Comparison of ENCODE assay signal across 14 cellular contexts in the genomic region with DNA sequence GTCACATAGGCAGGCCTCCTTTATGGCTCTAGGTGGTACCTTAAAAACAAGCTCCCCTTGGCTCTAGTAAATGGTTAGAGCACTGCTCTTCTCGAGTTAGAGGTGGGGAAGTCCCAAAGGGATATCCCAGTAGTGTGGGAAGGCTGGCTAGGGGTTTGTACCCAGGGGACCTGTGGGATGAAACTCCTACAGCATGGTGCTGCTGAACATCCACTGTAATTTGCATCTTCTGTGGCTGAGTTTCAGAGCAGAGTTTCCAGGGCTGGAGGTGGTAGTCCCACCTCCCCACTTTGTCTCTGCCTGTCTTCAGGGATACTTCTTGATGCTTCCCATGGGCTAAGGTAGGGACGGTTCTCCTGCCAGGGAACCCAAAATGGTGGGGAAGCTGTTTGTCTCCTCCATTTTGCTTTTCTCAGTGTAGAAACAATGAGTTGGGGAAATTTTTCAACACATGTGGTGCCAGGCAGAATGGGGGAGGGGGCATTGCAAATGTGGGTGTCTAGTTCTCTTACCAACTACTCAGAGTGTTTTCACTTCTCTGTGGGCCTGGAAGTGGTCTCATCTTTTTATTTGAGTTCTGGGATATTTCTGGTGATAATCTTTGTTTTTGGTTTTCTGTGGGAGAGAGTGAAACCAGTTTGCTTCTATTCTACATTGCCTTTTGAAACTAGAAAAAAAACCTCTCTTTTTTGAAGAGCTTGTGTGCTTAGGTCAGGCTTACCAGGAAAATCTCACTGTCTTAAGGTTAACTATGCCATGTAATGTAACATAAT. TPM values are rescaled to one million over a fixed set of nuclear protein-coding genes. Genes with fewer than 3 reads are reported as not detected.
DNase-seq lines count a peak whose midpoint lies in the region; ATAC-seq lines count a peak whose summit lies in the region.
"Had no signal": no experiment of that assay in that cellular context is flagged by ENCODE, and none has a peak within 500 bp of the region (broad histone marks: within the 10 kb centered on the region; RNA-seq: fewer than 3 reads in every experiment).

No MANE protein-coding gene starts in this region.

- intact Hi-C loops in cardiac septum (cut with DNase I): no loop called here
- intact Hi-C loops in left cardiac atrium (cut with DNase I): no loop called here

- no peak for ATAC-seq in left cardiac atrium
- ATAC-seq in GM21576 (IDR thresholded peaks at IDR 0.05; ENCODE audit: unreplicated experiment): peak; percentile 55
- ATAC-seq in HG03460 (IDR thresholded peaks at IDR 0.05; ENCODE audit: unreplicated experiment): peak; percentile 69
- peak; percentile 19 for ATAC-seq in stimulated activated naive CD8-positive, alpha-beta T cell treated with anti-CD3 and anti-CD28 coated beads, Interleukin-15, Interleukin-2, amounts not matched to agents 100 U/mL and 50 U/mL, for 24 hours

- DNase-seq in cardiac septum (ENCODE audit: low spot score) (peak; percentile 64), left cardiac atrium (no peak), hepatic stellate cell (ENCODE audit: low spot score) (no peak), DMS153 treated with DMSO at 0.1 percent for 48 hours (lab: John Stamatoyannopoulos, UW; ENCODE audit: unreplicated experiment) (no peak), NCI-H187 treated with DMSO at 0.1 percent for 48 hours (lab: John Stamatoyannopoulos, UW) (no peak)
- no peak for DNase-seq in stimulated activated naive CD8-positive, alpha-beta T cell treated with anti-CD3 and anti-CD28 coated beads, Interleukin-15, Interleukin-2, amounts not matched to agents 100 U/mL and 50 U/mL, for 24 hours
- DNase-seq: activated CD4-positive, CD25-positive, alpha-beta regulatory T cell; activated effector memory CD4-positive, alpha-beta T cell treated with Interleukin-2 at 50 U/mL for 16 hours; DMS53; NCI-H2171 treated with DMSO at 0.1 percent for 48 hours had no signal

RNA-seq across cellular contexts. Expression of a gene that starts 36.3 kb away (rescaled TPM):
- 1.0 TPM for total RNA-seq in cardiac septum
- total RNA-seq in left cardiac atrium: under 1 TPM; 0.27 to 0.94 TPM

RNA-seq across cellular contexts. Expression of a gene that starts 37.2 kb away (rescaled TPM):
- total RNA-seq in cardiac septum (2.2 TPM), left cardiac atrium (1 to 10 TPM; 1.3 TPM)
- total RNA-seq: endothelial cell of umbilical vein, HT-29 had no signal

Comparison
In these comparisons a context has a peak if more than half of its experiments do, and no peak if none do; other contexts are left out.
1. ATAC-seq: peak in GM21576 (single experiment), HG03460 (single experiment) and stimulated activated naive CD8-positive, alpha-beta T cell treated with anti-CD3 and anti-CD28 coated beads, Interleukin-15, Interleukin-2, amounts not matched to agents 100 U/mL and 50 U/mL, for 24 hours (single experiment); none in left cardiac atrium (0 of 2).